Comparison of ENCODE assay signal across 20 cellular contexts in genomic region chr21:42049578-42050430, GRCh38. TPM values are rescaled to one million over a fixed set of nuclear protein-coding genes. Genes with fewer than 3 reads are reported as not detected.
DNase-seq lines count a peak whose midpoint lies in the region; ATAC-seq and TF ChIP-seq lines count a peak whose summit lies in the region.
"Had no signal": no experiment of that assay in that cellular context is flagged by ENCODE, and none has a peak within 500 bp of the region (broad histone marks: within the 10 kb centered on the region; RNA-seq: fewer than 3 reads in every experiment).

No MANE protein-coding gene starts in this region.

- H3K9me3 ChIP-seq in neural progenitor cell (ENCODE audit: low read depth) (no peaks in the 10 kb centered on the region), thoracic aorta (no peaks in the 10 kb centered on the region)

- DNase-seq in Right ventricle myocardium inferior (ENCODE audit: missing footprints) (no peak), left cardiac atrium (no peak), neural progenitor cell (ENCODE audit: low spot score) (no peak), thoracic aorta (ENCODE audit: low spot score) (no peak), OCI-M1 (lab: John Stamatoyannopoulos, UW) (no peak), NCI-H1048 (lab: John Stamatoyannopoulos, UW) (no peak)
- no peak for DNase-seq in activated CD4-positive, CD25-positive, alpha-beta regulatory T cell (lab: John Stamatoyannopoulos, UW)
- DNase-seq: 8988T; CD4-positive, alpha-beta memory T cell; GOT3; KBM-7; NCI-H1436; NCI-H2029 treated with DMSO at 0.1 percent for 48 hours; NCI-H748 treated with DMSO at 0.1 percent for 48 hours; SHP77 had no signal

- no peaks in the 10 kb centered on the region for H3K27me3 ChIP-seq in neural progenitor cell
- no peaks in the 10 kb centered on the region for H3K27me3 ChIP-seq in thoracic aorta (replicated peaks; ENCODE audit: insufficient read depth)

- no peaks in the 10 kb centered on the region for H3K9me3 Mint-ChIP-seq in activated T-helper 17 cell treated with anti-CD3 and anti-CD28 coated beads, Interleukin-2, amount 50 U/mL, for 72 hours
- H3K9me3 Mint-ChIP-seq in neural progenitor cell: peaks cover 5% of the 10 kb centered on the region
- H3K9me3 Mint-ChIP-seq: CD4-positive, alpha-beta memory T cell had no signal

- H3K4me2 ChIP-seq in neural progenitor cell: no peak overlapping the region

- no peak overlapping the region for H2AFZ ChIP-seq in neural progenitor cell (replicated peaks)

- H3K36me3 ChIP-seq in neural progenitor cell (no peaks in the 10 kb centered on the region), thoracic aorta (no peaks in the 10 kb centered on the region)

- H3K4me1 Mint-ChIP-seq in activated T-helper 17 cell treated with anti-CD3 and anti-CD28 coated beads, Interleukin-2, amount 50 U/mL, for 72 hours: no peaks in the 10 kb centered on the region
- peaks cover 3% of the 10 kb centered on the region for H3K4me1 Mint-ChIP-seq in neural progenitor cell

- intact Hi-C loops in Right ventricle myocardium inferior (cut with DNase I) (no loop called here), left cardiac atrium (cut with DNase I) (no loop called here)

- H3K4me3 Mint-ChIP-seq in activated T-helper 17 cell treated with anti-CD3 and anti-CD28 coated beads, Interleukin-2, amount 50 U/mL, for 72 hours: no peak overlapping the region
- H3K4me3 Mint-ChIP-seq in neural progenitor cell: no peak overlapping the region
- H3K4me3 Mint-ChIP-seq: CD4-positive, alpha-beta memory T cell had no signal

- H3K4me3 ChIP-seq in neural progenitor cell (no peak overlapping the region), thoracic aorta (no peak overlapping the region)

- H4K20me1 ChIP-seq in neural progenitor cell (ENCODE audit: low read depth): no peaks in the 10 kb centered on the region

- H3K4me1 ChIP-seq in neural progenitor cell: no peaks in the 10 kb centered on the region
- H3K4me1 ChIP-seq in thoracic aorta (ENCODE audit: control insufficient read depth in 1 of 2, low read depth in 2 of 2): peaks cover 11 to 29% of the 10 kb centered on the region in 2 donors

- H3K9ac ChIP-seq in neural progenitor cell: no peak overlapping the region

- no peak for TF ChIP-seq CTCF in neural progenitor cell (IDR thresholded peaks at IDR 0.05)
- TF ChIP-seq CTCF in thoracic aorta (IDR thresholded peaks at IDR 0.05): no peak

- H3K27ac ChIP-seq in neural progenitor cell: no peak overlapping the region
- peak overlapping the region; percentile 68 to 91 for H3K27ac ChIP-seq in thoracic aorta

- H3K27ac Mint-ChIP-seq in activated T-helper 17 cell treated with anti-CD3 and anti-CD28 coated beads, Interleukin-2, amount 50 U/mL, for 72 hours: peak overlapping the region; percentile 1
- H3K27ac Mint-ChIP-seq in neural progenitor cell: peak overlapping the region; percentile 13

- H3K27me3 Mint-ChIP-seq in activated T-helper 17 cell treated with anti-CD3 and anti-CD28 coated beads, Interleukin-2, amount 50 U/mL, for 72 hours: no peaks in the 10 kb centered on the region
- H3K27me3 Mint-ChIP-seq in neural progenitor cell (ENCODE audit: insufficient read depth, low read depth): peaks cover 6% of the 10 kb centered on the region
- H3K27me3 Mint-ChIP-seq: CD4-positive, alpha-beta memory T cell had no signal

- H3K36me3 Mint-ChIP-seq in activated T-helper 17 cell treated with anti-CD3 and anti-CD28 coated beads, Interleukin-2, amount 50 U/mL, for 72 hours (ENCODE audit: low read depth): no peaks in the 10 kb centered on the region
- H3K36me3 Mint-ChIP-seq in neural progenitor cell: no peaks in the 10 kb centered on the region
- H3K36me3 Mint-ChIP-seq: CD4-positive, alpha-beta memory T cell had no signal

- peak; percentile 26 for ATAC-seq in Right ventricle myocardium inferior
- no peak for ATAC-seq in left cardiac atrium
- ATAC-seq in activated T-helper 17 cell treated with anti-CD3 and anti-CD28 coated beads, Interleukin-2, amount 50 U/mL, for 72 hours (replicated peaks): no peak
- no peak for ATAC-seq in thoracic aorta (ENCODE audit: insufficient number of reproducible peaks, low FRiP score, low read depth)
- ATAC-seq: Panc1, SK-N-SH treated with all-trans-retinoic acid at 6 μM for 48 hours had no signal

- no peaks in the 10 kb centered on the region for H3K79me2 ChIP-seq in neural progenitor cell (ENCODE audit: low read depth)

- no peaks in the 10 kb centered on the region for H3F3A ChIP-seq in neural progenitor cell (ENCODE audit: low read depth)

RNA-seq across cellular contexts. Expression of gene UMODL1, which starts 21.3 kb away (rescaled TPM):
- not detected for total RNA-seq in Right ventricle myocardium inferior
- total RNA-seq in left cardiac atrium: not detected
- under 1 TPM in 1 of 2 donors, not detected in 1; 0.11 TPM for total RNA-seq in activated T-helper 17 cell treated with anti-CD3 and anti-CD28 coated beads, Interleukin-2, amount 50 U/mL, for 72 hours
- 0.09 TPM in 1 of 2 replicates, not detected in the other for total RNA-seq in neural progenitor cell (ENCODE audit: low replicate concordance)
- under 1 TPM in 1 of 2 donors, not detected in 1; 0.14 TPM for total RNA-seq in thoracic aorta
- total RNA-seq: G401, NCI-H460 had no signal

RNA-seq across cellular contexts. Expression of gene ZBTB21, which starts 39.6 kb away (rescaled TPM):
- total RNA-seq in Right ventricle myocardium inferior (6.1 TPM), left cardiac atrium (10 to 100 TPM in 1 of 2 donors, 1 to 10 TPM in 1; 5.7 to 14.7 TPM), neural progenitor cell (ENCODE audit: low replicate concordance) (24.2 and 25.3 TPM in 2 replicates), thoracic aorta (10 to 100 TPM; 16.5 to 23.8 TPM)
- 10 to 100 TPM; 18.5 to 37.2 TPM for total RNA-seq in activated T-helper 17 cell treated with anti-CD3 and anti-CD28 coated beads, Interleukin-2, amount 50 U/mL, for 72 hours
